ENCODE assay signal across 12 cellular contexts in genomic region chr21:15210235-15210678, GRCh38.
A peak's percentile ranks its signal among the peaks of the same experiment; 100 is the strongest.
DNase-seq lines count a peak whose midpoint lies in the region; ATAC-seq and TF ChIP-seq lines count a peak whose summit lies in the region.
"Had no signal": no experiment of that assay in that cellular context is flagged by ENCODE, and none has a peak within 500 bp of the region (broad histone marks: within the 10 kb centered on the region; RNA-seq: fewer than 3 reads in every experiment).

No MANE protein-coding gene starts in this region.

- CTCF ChIA-PET in MCF 10A (lab: Yijun Ruan, JAX) = no interaction called here

- H3K27me3 ChIP-seq in left lung = no peaks in the 10 kb centered on the region
- H3K27me3 ChIP-seq: upper lobe of left lung had no signal

- H3K9me3 Mint-ChIP-seq in MCF 10A (ENCODE audit: unreplicated experiment) = no peaks in the 10 kb centered on the region
- H3K9me3 Mint-ChIP-seq: activated naive CD8-positive, alpha-beta T cell treated with anti-CD3 and anti-CD28 coated beads, Interleukin-2, amount 50 U/mL, for 24 hours had no signal

- H3K36me3 ChIP-seq in left lung = no peaks in the 10 kb centered on the region
- H3K36me3 ChIP-seq: upper lobe of left lung had no signal

- no peak overlapping the region for H3K4me3 ChIP-seq in left lung
- H3K4me3 ChIP-seq: upper lobe of left lung had no signal

- POLR2A ChIA-PET in MCF 10A (lab: Yijun Ruan, JAX) = interaction anchor here (1.0 to 3.1 kb wide), 4 partner anchors 10 to 145 kb away, joined by 4 to 12 read pairs (median 4); partner anchors contain the start of gene NRIP1

- ATAC-seq in Right ventricle myocardium inferior = peak; percentile 75
- ATAC-seq in left lung = peak; percentile 77
- no peak for ATAC-seq in GM21737 (IDR thresholded peaks at IDR 0.05; ENCODE audit: unreplicated experiment)
- ATAC-seq: activated naive CD8-positive, alpha-beta T cell treated with anti-CD3 and anti-CD28 coated beads, Interleukin-2, amount 50 U/mL, for 24 hours had no signal

- no TSS peak for BruUV-seq in MCF 10A (replicated peaks; lab: Mats Ljungman, UMichigan)

- no peaks in the 10 kb centered on the region for H3K9me3 ChIP-seq in left lung
- H3K9me3 ChIP-seq: upper lobe of left lung had no signal

- H3K27me3 Mint-ChIP-seq in MCF 10A (ENCODE audit: insufficient read depth, unreplicated experiment) = no peaks in the 10 kb centered on the region

- intact Hi-C loops in Right ventricle myocardium inferior (cut with DNase I) = no loop called here
- intact Hi-C loops in cardiac septum (cut with DNase I) = no loop called here
- intact Hi-C loops in MCF 10A (cut with micrococcal nuclease) = no loop called here
- intact Hi-C loops in left lung (cut with DNase I) = no loop called here

- H3K4me1 ChIP-seq in left lung = peaks cover 0 to 50% of the 10 kb centered on the region in 2 donors

- H3K4me1 Mint-ChIP-seq in MCF 10A (ENCODE audit: insufficient read depth, unreplicated experiment) = peaks cover 22% of the 10 kb centered on the region

- TF ChIP-seq CTCF in MCF 10A (IDR thresholded peaks at IDR 0.05; ENCODE audit: unreplicated experiment) (no peak), left lung (IDR thresholded peaks at IDR 0.05) (no peak)

- H3K4me3 Mint-ChIP-seq in MCF 10A (ENCODE audit: unreplicated experiment) = no peak overlapping the region
- H3K4me3 Mint-ChIP-seq: activated naive CD8-positive, alpha-beta T cell treated with anti-CD3 and anti-CD28 coated beads, Interleukin-2, amount 50 U/mL, for 24 hours; mesothelial cell of epicardium had no signal

- no peak overlapping the region for H3K27ac Mint-ChIP-seq in MCF 10A (ENCODE audit: low read depth, unreplicated experiment)
- H3K27ac Mint-ChIP-seq: activated naive CD8-positive, alpha-beta T cell treated with anti-CD3 and anti-CD28 coated beads, Interleukin-2, amount 50 U/mL, for 24 hours had no signal

- H3K27ac ChIP-seq in left lung = peak overlapping the region in 1 of 2 donors; percentile 30
- H3K27ac ChIP-seq: upper lobe of left lung had no signal

- DNase-seq in Right ventricle myocardium inferior (ENCODE audit: missing footprints) = peak; percentile 85
- no peak for DNase-seq in cardiac septum (ENCODE audit: low spot score)
- peak; percentile 99 for DNase-seq in MCF 10A (ENCODE audit: unreplicated experiment)
- peak; percentile 57 to 78 for DNase-seq in left lung
- DNase-seq in stimulated activated CD4-positive, alpha-beta T cell treated with anti-CD3 and anti-CD28 coated beads, Interleukin-4, amount 100 ng/mL, for 1 hour = no peak
- DNase-seq in NCI-H1417 (lab: John Stamatoyannopoulos, UW) = no peak
- no peak for DNase-seq in stimulated activated naive CD4-positive, alpha-beta T cell (lab: John Stamatoyannopoulos, UW)
- DNase-seq: activated naive CD8-positive, alpha-beta T cell treated with anti-CD3 and anti-CD28 coated beads, Interleukin-2, amount 50 U/mL, for 24 hours; OCI-M1 had no signal

- no peaks in the 10 kb centered on the region for H3K36me3 Mint-ChIP-seq in MCF 10A (ENCODE audit: insufficient read depth, unreplicated experiment)
- H3K36me3 Mint-ChIP-seq: mesothelial cell of epicardium had no signal

Comparison
In these comparisons a context has a peak if more than half of its experiments do, and no peak if none do; other contexts are left out.
1. DNase-seq: peak in Right ventricle myocardium inferior (single experiment), MCF 10A (single experiment) and left lung (2 of 2); none in cardiac septum (single experiment), stimulated activated CD4-positive, alpha-beta T cell treated with anti-CD3 and anti-CD28 coated beads, Interleukin-4, amount 100 ng/mL, for 1 hour (single experiment), NCI-H1417 (0 of 3) and stimulated activated naive CD4-positive, alpha-beta T cell (0 of 6).